Comparison of ENCODE assay signal across 29 cellular contexts in the genomic region with DNA sequence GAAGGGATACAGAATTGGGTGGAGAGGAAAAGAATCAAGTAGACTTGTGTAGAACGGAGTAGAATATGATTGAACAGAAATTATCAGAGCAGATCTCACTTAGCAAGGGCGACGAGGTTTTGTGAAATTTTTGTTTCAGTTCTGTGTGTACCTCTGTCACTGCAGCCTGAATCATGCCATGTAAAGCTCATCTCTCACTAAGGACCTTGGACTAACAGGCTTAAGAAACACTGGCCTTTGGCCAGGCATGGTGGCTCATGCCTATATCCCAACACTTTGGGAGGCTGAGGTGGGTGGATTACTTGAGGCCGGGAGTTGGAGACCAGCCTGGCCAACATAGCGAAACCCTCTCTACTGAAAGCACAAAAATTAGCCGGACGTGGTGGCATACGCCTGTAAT.
"Had no signal": no experiment of that assay in that cellular context is flagged by ENCODE, and none has a peak within 500 bp of the region (broad histone marks: within the 10 kb centered on the region; RNA-seq: fewer than 3 reads in every experiment).

No MANE protein-coding gene starts in this region.

- H2AFZ ChIP-seq: hepatocyte, neural progenitor cell had no signal

- DNase-seq: central memory CD4-positive, alpha-beta T cell; dorsolateral prefrontal cortex; effector CD4-positive, alpha-beta T cell; foreskin keratinocyte; heart left ventricle; left cardiac atrium; left ventricle myocardium superior; naive thymus-derived CD4-positive, alpha-beta T cell; pancreas; sigmoid colon; spleen; stimulated activated CD4-positive, alpha-beta T cell treated with anti-CD3 and anti-CD28 coated beads, Interleukin-4, amount 100 ng/mL, for 4 hours; stimulated activated naive CD8-positive, alpha-beta T cell treated with anti-CD3 and anti-CD28 coated beads, Interleukin-15, Interleukin-2, amounts not matched to agents 100 U/mL and 50 U/mL, for 24 hours; upper lobe of right lung; uterus had no signal

- H3K27ac Mint-ChIP-seq: memory B cell; naive thymus-derived CD4-positive, alpha-beta T cell; nephron; neural progenitor cell; stimulated activated memory B cell treated with anti-CD40 and anti-IgM and Interleukin-4, amounts not matched to agents 10 μg/mL and 1 μg/mL and 100 μg/mL, for 72 hours had no signal

- H3K4me2 ChIP-seq: hepatocyte had no signal

- H3K4me3 Mint-ChIP-seq: memory B cell; naive thymus-derived CD4-positive, alpha-beta T cell; nephron; neural progenitor cell; stimulated activated memory B cell treated with anti-CD40 and anti-IgM and Interleukin-4, amounts not matched to agents 10 μg/mL and 1 μg/mL and 100 μg/mL, for 72 hours had no signal

- H3K36me3 Mint-ChIP-seq: memory B cell; naive thymus-derived CD4-positive, alpha-beta T cell; neural progenitor cell; stimulated activated memory B cell treated with anti-CD40 and anti-IgM and Interleukin-4, amounts not matched to agents 10 μg/mL and 1 μg/mL and 100 μg/mL, for 72 hours had no signal

- H3K4me1 ChIP-seq: esophagus muscularis mucosa, foreskin keratinocyte, gastroesophageal sphincter, neural progenitor cell, pancreas, right atrium auricular region, sigmoid colon, spleen, tibial nerve, upper lobe of right lung, uterus had no signal

- H3K9me3 Mint-ChIP-seq: nephron; neural progenitor cell; stimulated activated memory B cell treated with anti-CD40 and anti-IgM and Interleukin-4, amounts not matched to agents 10 μg/mL and 1 μg/mL and 100 μg/mL, for 72 hours had no signal

- H3K79me2 ChIP-seq: hepatocyte had no signal

- H3K4me1 Mint-ChIP-seq: nephron; neural progenitor cell; stimulated activated memory B cell treated with anti-CD40 and anti-IgM and Interleukin-4, amounts not matched to agents 10 μg/mL and 1 μg/mL and 100 μg/mL, for 72 hours had no signal

- H3K4me3 ChIP-seq: dorsolateral prefrontal cortex, esophagus muscularis mucosa, gastroesophageal sphincter, heart left ventricle, hepatocyte, lung, neural progenitor cell, pancreas, right atrium auricular region, sigmoid colon, spleen, thoracic aorta, tibial nerve, upper lobe of right lung, uterus had no signal

- H3K9me3 ChIP-seq: esophagus muscularis mucosa, gastroesophageal sphincter, heart left ventricle, pancreas, right atrium auricular region, sigmoid colon, spleen, thoracic aorta, tibial nerve, upper lobe of right lung, uterus had no signal

- H3K27ac ChIP-seq: dorsolateral prefrontal cortex, epithelial cell of prostate, esophagus muscularis mucosa, foreskin keratinocyte, gastroesophageal sphincter, heart left ventricle, hepatocyte, neural progenitor cell, pancreas, right atrium auricular region, sigmoid colon, spleen, thoracic aorta, tibial nerve, upper lobe of right lung, uterus had no signal

- H3K27me3 ChIP-seq: dorsolateral prefrontal cortex, foreskin keratinocyte, heart left ventricle, hepatocyte, neural progenitor cell, pancreas, right atrium auricular region, tibial nerve, upper lobe of right lung, uterus had no signal

- H3K36me3 ChIP-seq: neural progenitor cell, sigmoid colon, spleen, thoracic aorta, uterus had no signal

- ATAC-seq: foreskin keratinocyte; gastroesophageal sphincter; left cardiac atrium; naive thymus-derived CD4-positive, alpha-beta T cell had no signal

- FAIRE-seq: colon, islet of Langerhans, pancreas had no signal
